ENCODE assay signal across 8 cellular contexts in the genomic region with DNA sequence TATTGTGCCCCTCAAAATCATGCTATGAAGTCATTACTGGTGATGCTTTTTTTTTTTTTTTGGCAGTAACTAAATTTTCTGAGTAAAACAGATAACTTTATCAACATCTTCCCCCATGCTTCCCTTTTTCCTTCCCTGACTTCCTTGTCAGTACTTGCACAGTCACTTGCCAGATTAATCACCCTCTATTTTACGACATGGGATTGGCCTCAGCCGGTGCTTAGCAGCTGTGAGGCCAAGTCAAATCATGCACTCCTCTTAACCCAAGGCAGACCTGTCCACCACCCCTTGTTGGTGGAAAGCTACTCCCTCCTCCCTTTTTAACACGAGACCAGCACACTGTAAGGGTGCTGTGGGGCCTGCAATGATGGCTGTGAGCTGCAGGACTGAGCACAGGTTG.
DNase-seq lines count a peak whose midpoint lies in the region; ATAC-seq and TF ChIP-seq lines count a peak whose summit lies in the region.

No MANE protein-coding gene starts in this region.

- H3K79me1 ChIP-seq in H9 (ENCODE audit: insufficient read depth, low read depth, low read length, poor library complexity, severe bottlenecking), result no peaks in the 10 kb centered on the region

- H2BK20ac ChIP-seq in H9 (ENCODE audit: low read depth, low read length, poor library complexity, severe bottlenecking), result no peak overlapping the region

- no peak overlapping the region for H2AFZ ChIP-seq in H9 (ENCODE audit: low read length)
- H2AFZ ChIP-seq in MM.1S (ENCODE audit: low read length), result no peak overlapping the region

- H3K9ac ChIP-seq in H9 (ENCODE audit: extremely low read depth, insufficient read length, low read length) (no peak overlapping the region), MM.1S (ENCODE audit: low read length) (no peak overlapping the region)

- no peak overlapping the region for H3K4me3 Mint-ChIP-seq in Calu3 (ENCODE audit: low read depth, unreplicated experiment)
- H3K4me3 Mint-ChIP-seq in WTC11, result no peak overlapping the region
- no peak overlapping the region for H3K4me3 Mint-ChIP-seq in H9

- H2BK12ac ChIP-seq in H9 (ENCODE audit: insufficient read length, low read depth, low read length), result no peak overlapping the region

- no peak overlapping the region for H4K8ac ChIP-seq in H9 (replicated peaks; ENCODE audit: insufficient read length, low read depth, low read length)

- H3K79me2 ChIP-seq in H9 (ENCODE audit: insufficient read depth, low read length), result no peaks in the 10 kb centered on the region
- H3K79me2 ChIP-seq in MM.1S (ENCODE audit: low read length), result no peaks in the 10 kb centered on the region

- no peak overlapping the region for H2AK5ac ChIP-seq in H9 (ENCODE audit: insufficient read length, low read length)

- H3K36me3 ChIP-seq in lung (ENCODE audit: control insufficient read depth in 2 of 2, insufficient read depth in 2 of 2, low read length in 2 of 2) (peaks cover 36 to 46% of the 10 kb centered on the region in 2 donors), MM.1S (replicated peaks; ENCODE audit: insufficient read depth, low read length) (no peaks in the 10 kb centered on the region)

- no peak overlapping the region for H4K91ac ChIP-seq in H9 (ENCODE audit: insufficient read length, low read depth, low read length)

- H3K27me3 Mint-ChIP-seq in Calu3 (ENCODE audit: unreplicated experiment) (no peaks in the 10 kb centered on the region), WTC11 (ENCODE audit: low read depth) (no peaks in the 10 kb centered on the region), H9 (ENCODE audit: low read depth) (no peaks in the 10 kb centered on the region)

- POLR2A ChIA-PET in WTC11 (lab: Charles Lee), result no interaction called here

- no peaks in the 10 kb centered on the region for H3F3A ChIP-seq in MM.1S (ENCODE audit: insufficient read depth, low read length)

- H3K4me1 Mint-ChIP-seq in Calu3 (ENCODE audit: low read depth, unreplicated experiment) (peaks cover 8% of the 10 kb centered on the region), WTC11 (peaks cover 10% of the 10 kb centered on the region), H9 (peaks cover 8 to 9% of the 10 kb centered on the region in 2 experiments)

- H3K9me3 Mint-ChIP-seq in Calu3 (ENCODE audit: low read depth, unreplicated experiment) (no peaks in the 10 kb centered on the region), WTC11 (no peaks in the 10 kb centered on the region), H9 (no peaks in the 10 kb centered on the region)

- H3T11ph ChIP-seq in H9 (ENCODE audit: low read length), result no peak overlapping the region

- intact Hi-C loops in Calu3 (cut with micrococcal nuclease; ENCODE audit: unreplicated experiment), result no loop called here

- H3K9me3 ChIP-seq in lung (ENCODE audit: control insufficient read depth in 2 of 2, insufficient read depth in 1 of 2, low read length in 1 of 2), result no peaks in the 10 kb centered on the region
- no peaks in the 10 kb centered on the region for H3K9me3 ChIP-seq in H9 (ENCODE audit: control insufficient read depth, low read depth, low read length)
- no peaks in the 10 kb centered on the region for H3K9me3 ChIP-seq in MM.1S (replicated peaks; ENCODE audit: insufficient read depth, low read length)

- H4K5ac ChIP-seq in H9 (ENCODE audit: insufficient read length, low read depth, low read length), result no peak overlapping the region

- 25 to 48% methylated on average over 3 of the region's 3 CpGs for WGBS in lung, 2 donors
- no CpG with 5 or more reads among the region's 3 CpGs for WGBS in H9 (ENCODE audit: extremely low coverage, insufficient read length, low lambda C conversion rate)

- H3K27me3 ChIP-seq in lung (ENCODE audit: control insufficient read depth, insufficient read depth) (no peaks in the 10 kb centered on the region), H9 (ENCODE audit: insufficient read depth, low read length) (no peaks in the 10 kb centered on the region), MM.1S (replicated peaks; ENCODE audit: insufficient read depth, low read length) (no peaks in the 10 kb centered on the region)

- no peak overlapping the region for H2BK120ac ChIP-seq in H9 (ENCODE audit: low read depth, low read length, poor library complexity, severe bottlenecking)

- TF ChIP-seq CTCF in Calu3 (IDR thresholded peaks at IDR 0.05; ENCODE audit: unreplicated experiment) (no peak), WTC11 (IDR thresholded peaks at IDR 0.05) (no peak), lung (IDR thresholded peaks at IDR 0.05; ENCODE audit: control extremely low read depth, extremely low read depth) (no peak), H9 (conservative IDR thresholded peaks at IDR 0.05) (no peak), MM.1S (IDR thresholded peaks at IDR 0.05; ENCODE audit: low read length) (no peak)

- H3K14ac ChIP-seq in H9 (ENCODE audit: insufficient read depth, low read length), result no peak overlapping the region

- H3K23me2 ChIP-seq in H9 (ENCODE audit: insufficient read length, low read depth, low read length, poor library complexity, severe bottlenecking), result no peaks in the 10 kb centered on the region

- H3K27ac ChIP-seq in lung (ENCODE audit: low read depth in 1 of 2, low read length in 1 of 2) (no peak overlapping the region), H9 (ENCODE audit: insufficient read length, low read depth, low read length) (no peak overlapping the region), MM.1S (ENCODE audit: low read length) (no peak overlapping the region)

- ATAC-seq in WTC11 (no peak), lung (ENCODE audit: insufficient read depth, low FRiP score) (peak; percentile 45), HG02678 (IDR thresholded peaks at IDR 0.05; ENCODE audit: unreplicated experiment) (no peak)

- no peaks in the 10 kb centered on the region for H4K20me1 ChIP-seq in H9 (ENCODE audit: control insufficient read depth, insufficient read depth, insufficient read length)
- no peaks in the 10 kb centered on the region for H4K20me1 ChIP-seq in MM.1S (ENCODE audit: insufficient read depth, low read length)

- no peak overlapping the region for H2BK15ac ChIP-seq in H9 (ENCODE audit: low read depth, low read length)

- no peak overlapping the region for H3K4ac ChIP-seq in H9 (ENCODE audit: low read depth, low read length)

- H3K36me3 Mint-ChIP-seq in Calu3 (ENCODE audit: insufficient read depth, unreplicated experiment) (peaks cover 65% of the 10 kb centered on the region), WTC11 (peaks cover 35% of the 10 kb centered on the region), H9 (ENCODE audit: insufficient read depth in 1 of 3, low read depth in 3 of 3) (peaks cover 15 to 54% (median 52%) of the 10 kb centered on the region in 3 experiments; a peak in 6 of 7 replicates)

- no peak overlapping the region for H3K56ac ChIP-seq in H9 (ENCODE audit: insufficient read length, low read depth, low read length)

- H3K4me1 ChIP-seq in lung (ENCODE audit: control insufficient read depth in 2 of 2, insufficient read depth in 2 of 2, low read length in 2 of 2) (no peaks in the 10 kb centered on the region), H9 (ENCODE audit: insufficient read depth, low read length) (no peaks in the 10 kb centered on the region; the same call in 1 of the 2 replicates), MM.1S (ENCODE audit: low read length) (no peaks in the 10 kb centered on the region)

- no peaks in the 10 kb centered on the region for H3K9me2 ChIP-seq in MM.1S (replicated peaks; ENCODE audit: insufficient read depth, low read length)

- no peak overlapping the region for H3K18ac ChIP-seq in H9 (ENCODE audit: insufficient read length, low read depth, low read length)

- H3K23ac ChIP-seq in H9 (ENCODE audit: insufficient read length, low read depth, low read length), result no peak overlapping the region

- H3K4me3 ChIP-seq in lung (no peak overlapping the region), MM.1S (ENCODE audit: low read length) (no peak overlapping the region)

- H2BK5ac ChIP-seq in H9 (ENCODE audit: insufficient read length, low read length), result no peak overlapping the region

- H3K27ac Mint-ChIP-seq in Calu3 (ENCODE audit: unreplicated experiment) (peak overlapping the region; percentile 71), WTC11 (peak overlapping the region; percentile 83), H9 (0 out of 7 replicates have a peak overlapping the region, but pooled peaks of 1 of the 3 experiments have one; percentile 21)

- CTCF ChIA-PET in Calu3 (lab: Charles Lee), result no interaction called here
- CTCF ChIA-PET in WTC11 (lab: Charles Lee), result no interaction called here

- DNase-seq in Calu3, result no peak
- peak; percentile 87 for DNase-seq in MV-4-11 (lab: John Stamatoyannopoulos, UW)
- DNase-seq in WTC11 (ENCODE audit: low spot score), result no peak
- no peak for DNase-seq in lung (ENCODE audit: low spot score)
- no peak for DNase-seq in T-helper 9 cell
- DNase-seq in H9, result no peak
- no peak for DNase-seq in MM.1S

- H3K4me2 ChIP-seq in H9 (ENCODE audit: insufficient read depth, insufficient read length, low read length) (no peak overlapping the region), MM.1S (ENCODE audit: low read depth, low read length) (no peak overlapping the region)

- no TSS peak for BruUV-seq in Calu3 (replicated peaks; lab: Mats Ljungman, UMichigan)

TF ChIP-seq in WTC11, 78 proteins besides CTCF, POLR2A, EP300 and RAD21 (continues in another document):
- TF ChIP-seq, protein P1, sequence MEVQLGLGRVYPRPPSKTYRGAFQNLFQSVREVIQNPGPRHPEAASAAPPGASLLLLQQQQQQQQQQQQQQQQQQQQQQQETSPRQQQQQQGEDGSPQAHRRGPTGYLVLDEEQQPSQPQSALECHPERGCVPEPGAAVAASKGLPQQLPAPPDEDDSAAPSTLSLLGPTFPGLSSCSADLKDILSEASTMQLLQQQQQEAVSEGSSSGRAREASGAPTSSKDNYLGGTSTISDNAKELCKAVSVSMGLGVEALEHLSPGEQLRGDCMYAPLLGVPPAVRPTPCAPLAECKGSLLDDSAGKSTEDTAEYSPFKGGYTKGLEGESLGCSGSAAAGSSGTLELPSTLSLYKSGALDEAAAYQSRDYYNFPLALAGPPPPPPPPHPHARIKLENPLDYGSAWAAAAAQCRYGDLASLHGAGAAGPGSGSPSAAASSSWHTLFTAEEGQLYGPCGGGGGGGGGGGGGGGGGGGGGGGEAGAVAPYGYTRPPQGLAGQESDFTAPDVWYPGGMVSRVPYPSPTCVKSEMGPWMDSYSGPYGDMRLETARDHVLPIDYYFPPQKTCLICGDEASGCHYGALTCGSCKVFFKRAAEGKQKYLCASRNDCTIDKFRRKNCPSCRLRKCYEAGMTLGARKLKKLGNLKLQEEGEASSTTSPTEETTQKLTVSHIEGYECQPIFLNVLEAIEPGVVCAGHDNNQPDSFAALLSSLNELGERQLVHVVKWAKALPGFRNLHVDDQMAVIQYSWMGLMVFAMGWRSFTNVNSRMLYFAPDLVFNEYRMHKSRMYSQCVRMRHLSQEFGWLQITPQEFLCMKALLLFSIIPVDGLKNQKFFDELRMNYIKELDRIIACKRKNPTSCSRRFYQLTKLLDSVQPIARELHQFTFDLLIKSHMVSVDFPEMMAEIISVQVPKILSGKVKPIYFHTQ (CRISPR knock-in tag; IDR thresholded peaks at IDR 0.05), result no peak
- no peak for TF ChIP-seq NR1H2 (CRISPR knock-in tag; IDR thresholded peaks at IDR 0.05)
